Comparison of ENCODE assay signal across 26 cellular contexts in genomic region chr10:117548191-117548668, GRCh38. TPM values are rescaled to one million over a fixed set of nuclear protein-coding genes. Genes with fewer than 3 reads are reported as not detected.
DNase-seq lines count a peak whose midpoint lies in the region; ATAC-seq lines count a peak whose summit lies in the region.
"Had no signal": no experiment of that assay in that cellular context is flagged by ENCODE, and none has a peak within 500 bp of the region (broad histone marks: within the 10 kb centered on the region; RNA-seq: fewer than 3 reads in every experiment).

No MANE protein-coding gene starts in this region.

- H3K27me3 ChIP-seq in mesenchymal stem cell (ENCODE audit: control insufficient read depth in 1 of 2, insufficient read depth in 1 of 2, low read length in 2 of 2): peaks cover 0 to 96% of the 10 kb centered on the region in 2 experiments

- 10% methylated on average over 17 of the region's 20 CpGs for WGBS in mesenchymal stem cell

- DNase-seq in activated CD4-positive, alpha-beta T cell treated with anti-CD3 and anti-CD28 coated beads, Interleukin-2, amount 10 ng/mL, durations not matched to agents 7 days and 5 days: no peak
- no peak for DNase-seq in activated CD4-positive, alpha-beta T cell treated with anti-CD3 and anti-CD28 coated beads, Interleukin-2, amount 50 U/mL, for 4 hours
- DNase-seq in central memory CD8-positive, alpha-beta T cell (ENCODE audit: low spot score in 2 of 2): no peak
- no peak for DNase-seq in mesenchymal stem cell
- no peak for DNase-seq in activated CD4-positive, alpha-beta memory T cell treated with anti-CD3 and anti-CD28 coated beads for 36 hours
- DNase-seq in GOT3 (lab: John Stamatoyannopoulos, UW): no peak
- DNase-seq: activated CD4-positive, alpha-beta T cell treated with anti-CD3 and anti-CD28 coated beads for 36 hours; activated CD8-positive, alpha-beta memory T cell treated with anti-CD3 and anti-CD28 coated beads, Interleukin-2, amount 50 U/mL, for 4 hours; activated naive CD4-positive, alpha-beta T cell treated with anti-CD3 and anti-CD28 coated beads, Interleukin-2, amount 50 U/mL, for 16 hours; DMS153; esophagus squamous epithelium; HCEC 1CT; head of caudate nucleus; islet precursor cell; mucosa of descending colon; NCI-H1417; NCI-H774; PC-3; SJCRH30; stimulated activated CD4-positive, alpha-beta T cell treated with anti-CD3 and anti-CD28 coated beads, Interleukin-2, amount 100 ng/mL, for 48 hours; thyroid gland had no signal

- no peak overlapping the region for H4K8ac ChIP-seq in mesenchymal stem cell (ENCODE audit: low read length)

- H2BK5ac ChIP-seq in mesenchymal stem cell (ENCODE audit: low read depth, low read length, poor library complexity, severe bottlenecking): no peak overlapping the region

- H2BK120ac ChIP-seq in mesenchymal stem cell (ENCODE audit: low read depth, low read length): no peak overlapping the region

- H3K4me1 ChIP-seq in mesenchymal stem cell (ENCODE audit: control insufficient read depth, insufficient read depth, low read depth, low read length): peaks cover 23% of the 10 kb centered on the region
- H3K4me1 ChIP-seq: SJCRH30 had no signal

- no peak overlapping the region for H2BK15ac ChIP-seq in mesenchymal stem cell (ENCODE audit: low read depth, poor library complexity, severe bottlenecking)

- peak overlapping the region in 1 of 2 experiments; percentile 95 for H3K4me3 ChIP-seq in mesenchymal stem cell (ENCODE audit: insufficient read depth in 1 of 2, low read depth in 1 of 2, low read length in 2 of 2)
- H3K4me3 ChIP-seq: breast epithelium, esophagus squamous epithelium, mucosa of descending colon, SJCRH30, thyroid gland had no signal

- H4K91ac ChIP-seq in mesenchymal stem cell (ENCODE audit: low read length): no peak overlapping the region

- H3K23ac ChIP-seq in mesenchymal stem cell (ENCODE audit: low read length in 2 of 2): no peak overlapping the region

- no peak overlapping the region for H3K4me2 ChIP-seq in mesenchymal stem cell (ENCODE audit: low read length, poor library complexity, severe bottlenecking)

- no peak overlapping the region for H3K4me3 Mint-ChIP-seq in activated CD4-positive, alpha-beta T cell treated with anti-CD3 and anti-CD28 coated beads, Interleukin-2, amount 10 ng/mL, durations not matched to agents 7 days and 5 days
- H3K4me3 Mint-ChIP-seq in central memory CD8-positive, alpha-beta T cell: peak overlapping the region; percentile 35
- H3K4me3 Mint-ChIP-seq in activated CD4-positive, alpha-beta memory T cell treated with anti-CD3 and anti-CD28 coated beads for 36 hours: no peak overlapping the region
- H3K4me3 Mint-ChIP-seq: activated CD4-positive, alpha-beta T cell treated with anti-CD3 and anti-CD28 coated beads for 36 hours had no signal

- peaks cover 19% of the 10 kb centered on the region for H3K4me1 Mint-ChIP-seq in activated CD4-positive, alpha-beta T cell treated with anti-CD3 and anti-CD28 coated beads, Interleukin-2, amount 10 ng/mL, durations not matched to agents 7 days and 5 days
- peaks cover 17% of the 10 kb centered on the region for H3K4me1 Mint-ChIP-seq in central memory CD8-positive, alpha-beta T cell
- H3K4me1 Mint-ChIP-seq in activated CD4-positive, alpha-beta memory T cell treated with anti-CD3 and anti-CD28 coated beads for 36 hours (ENCODE audit: low read depth): peaks cover 31% of the 10 kb centered on the region

- peaks cover 89% of the 10 kb centered on the region for H3K27me3 Mint-ChIP-seq in activated CD4-positive, alpha-beta T cell treated with anti-CD3 and anti-CD28 coated beads, Interleukin-2, amount 10 ng/mL, durations not matched to agents 7 days and 5 days
- H3K27me3 Mint-ChIP-seq in central memory CD8-positive, alpha-beta T cell: peaks cover 92% of the 10 kb centered on the region
- H3K27me3 Mint-ChIP-seq in activated CD4-positive, alpha-beta memory T cell treated with anti-CD3 and anti-CD28 coated beads for 36 hours: peaks cover 82% of the 10 kb centered on the region

- no peak overlapping the region for H2AK5ac ChIP-seq in mesenchymal stem cell (ENCODE audit: low read length, severe bottlenecking)

- H3K36me3 ChIP-seq in mesenchymal stem cell (ENCODE audit: control insufficient read depth in 1 of 2, insufficient read depth in 2 of 2, low read depth in 1 of 2, low read length in 2 of 2): peaks cover 0 to 35% of the 10 kb centered on the region in 2 experiments
- H3K36me3 ChIP-seq: breast epithelium, esophagus squamous epithelium, SJCRH30, thyroid gland had no signal

- no peak overlapping the region for H3K18ac ChIP-seq in mesenchymal stem cell (ENCODE audit: low read depth in 1 of 2, low read length in 2 of 2)

- intact Hi-C loops in activated CD4-positive, alpha-beta memory T cell treated with anti-CD3 and anti-CD28 coated beads for 36 hours (cut with micrococcal nuclease): no loop called here

- H3K4ac ChIP-seq in mesenchymal stem cell (ENCODE audit: low read depth in 1 of 2, low read length in 2 of 2): no peak overlapping the region

- H3K36me3 Mint-ChIP-seq in activated CD4-positive, alpha-beta T cell treated with anti-CD3 and anti-CD28 coated beads, Interleukin-2, amount 10 ng/mL, durations not matched to agents 7 days and 5 days (ENCODE audit: low read depth): peaks cover 8% of the 10 kb centered on the region
- H3K36me3 Mint-ChIP-seq in central memory CD8-positive, alpha-beta T cell (ENCODE audit: insufficient read depth): peaks cover 2% of the 10 kb centered on the region
- no peaks in the 10 kb centered on the region for H3K36me3 Mint-ChIP-seq in activated CD4-positive, alpha-beta memory T cell treated with anti-CD3 and anti-CD28 coated beads for 36 hours

- POLR2A ChIA-PET in activated CD4-positive, alpha-beta T cell treated with anti-CD3 and anti-CD28 coated beads, Interleukin-2, amount 10 ng/mL, durations not matched to agents 7 days and 5 days (lab: Charles Lee): no interaction called here
- POLR2A ChIA-PET in activated CD4-positive, alpha-beta memory T cell treated with anti-CD3 and anti-CD28 coated beads for 36 hours (lab: Charles Lee): no interaction called here

- H3K9me3 ChIP-seq in mesenchymal stem cell (ENCODE audit: control insufficient read depth, low read length): no peaks in the 10 kb centered on the region
- H3K9me3 ChIP-seq: breast epithelium, esophagus squamous epithelium, mucosa of descending colon, SJCRH30, thyroid gland had no signal

- H3K9ac ChIP-seq in mesenchymal stem cell (ENCODE audit: low read length): peak overlapping the region; percentile 100

- no peak overlapping the region for H2BK12ac ChIP-seq in mesenchymal stem cell (ENCODE audit: low read length in 2 of 2)

- H3K79me1 ChIP-seq in mesenchymal stem cell (replicated peaks; ENCODE audit: low read length, poor library complexity, severe bottlenecking): no peaks in the 10 kb centered on the region

- ATAC-seq in central memory CD8-positive, alpha-beta T cell (replicated peaks; ENCODE audit: extremely low read depth, poor library complexity, severe bottlenecking): no peak
- ATAC-seq in HG03095 (IDR thresholded peaks at IDR 0.05; ENCODE audit: unreplicated experiment): no peak
- ATAC-seq: activated CD4-positive, alpha-beta T cell treated with anti-CD3 and anti-CD28 coated beads for 36 hours; mucosa of descending colon; PC-3 had no signal

- H3K14ac ChIP-seq in mesenchymal stem cell (ENCODE audit: low read length in 2 of 2): no peak overlapping the region

- H3K27ac ChIP-seq in mesenchymal stem cell (ENCODE audit: low read length, poor library complexity, severe bottlenecking) (no peak overlapping the region), temporal lobe (ENCODE audit: low read depth, low read length) (peak overlapping the region; percentile 36)
- H3K27ac ChIP-seq: breast epithelium, C4-2B, esophagus squamous epithelium, SJCRH30, thyroid gland had no signal

- CTCF ChIA-PET in activated CD4-positive, alpha-beta T cell treated with anti-CD3 and anti-CD28 coated beads, Interleukin-2, amount 10 ng/mL, durations not matched to agents 7 days and 5 days (lab: Charles Lee): no interaction called here
- CTCF ChIA-PET in activated CD4-positive, alpha-beta memory T cell treated with anti-CD3 and anti-CD28 coated beads for 36 hours (lab: Charles Lee): no interaction called here

- no peak overlapping the region for H2AFZ ChIP-seq in mesenchymal stem cell (ENCODE audit: low read depth, low read length)

- H3K27ac Mint-ChIP-seq in activated CD4-positive, alpha-beta T cell treated with anti-CD3 and anti-CD28 coated beads, Interleukin-2, amount 10 ng/mL, durations not matched to agents 7 days and 5 days: peak overlapping the region; percentile 50
- peak overlapping the region; percentile 14 for H3K27ac Mint-ChIP-seq in central memory CD8-positive, alpha-beta T cell (ENCODE audit: low read depth)
- no peak overlapping the region for H3K27ac Mint-ChIP-seq in activated CD4-positive, alpha-beta memory T cell treated with anti-CD3 and anti-CD28 coated beads for 36 hours
- H3K27ac Mint-ChIP-seq: activated CD4-positive, alpha-beta T cell treated with anti-CD3 and anti-CD28 coated beads for 36 hours had no signal

- no peaks in the 10 kb centered on the region for H3K9me3 Mint-ChIP-seq in activated CD4-positive, alpha-beta T cell treated with anti-CD3 and anti-CD28 coated beads, Interleukin-2, amount 10 ng/mL, durations not matched to agents 7 days and 5 days
- H3K9me3 Mint-ChIP-seq in central memory CD8-positive, alpha-beta T cell: no peaks in the 10 kb centered on the region
- H3K9me3 Mint-ChIP-seq in activated CD4-positive, alpha-beta memory T cell treated with anti-CD3 and anti-CD28 coated beads for 36 hours: no peaks in the 10 kb centered on the region

RNA-seq across cellular contexts. Expression of gene EMX2, which starts 5.7 kb away (rescaled TPM):
- total RNA-seq in activated CD4-positive, alpha-beta T cell treated with anti-CD3 and anti-CD28 coated beads, Interleukin-2, amount 10 ng/mL, durations not matched to agents 7 days and 5 days: not detected
- not detected for polyA plus RNA-seq in mesenchymal stem cell (2013, experiment 1 of 2)
- polyA plus RNA-seq in mesenchymal stem cell (2013, experiment 2 of 2): not detected
- total RNA-seq in temporal lobe: 3.7 TPM
- total RNA-seq in activated CD4-positive, alpha-beta memory T cell treated with anti-CD3 and anti-CD28 coated beads for 36 hours: not detected
- total RNA-seq: activated CD4-positive, alpha-beta T cell treated with anti-CD3 and anti-CD28 coated beads for 36 hours; dermis microvascular lymphatic vessel endothelial cell; mucosa of descending colon; PC-3 had no signal
